15 cellular contexts compared by ENCODE assay signal in genomic region chr3:197050511-197050910, GRCh38. TPM values are rescaled to one million over a fixed set of nuclear protein-coding genes. Genes with fewer than 3 reads are reported as not detected.
DNase-seq lines count a peak whose midpoint lies in the region; ATAC-seq and TF ChIP-seq lines count a peak whose summit lies in the region.
"Had no signal": no experiment of that assay in that cellular context is flagged by ENCODE, and none has a peak within 500 bp of the region (broad histone marks: within the 10 kb centered on the region; RNA-seq: fewer than 3 reads in every experiment).

No MANE protein-coding gene starts in this region.

- no peaks in the 10 kb centered on the region for H3K9me3 ChIP-seq in aorta (ENCODE audit: control insufficient read depth, low read length)
- H3K9me3 ChIP-seq in right atrium auricular region, result no peaks in the 10 kb centered on the region
- H3K9me3 ChIP-seq: BLaER1 treated with 17β-estradiol and CSF1 and Interleukin-3, amounts not matched to agents 10 nM and 100 nM had no signal

- peaks cover 30% of the 10 kb centered on the region for H3K36me3 Mint-ChIP-seq in activated CD4-positive, alpha-beta T cell treated with anti-CD3 and anti-CD28 coated beads for 36 hours (ENCODE audit: low read depth)
- peaks cover 41% of the 10 kb centered on the region for H3K36me3 Mint-ChIP-seq in central memory CD8-positive, alpha-beta T cell (ENCODE audit: insufficient read depth)

- no peaks in the 10 kb centered on the region for H3K9me3 Mint-ChIP-seq in activated CD4-positive, alpha-beta T cell treated with anti-CD3 and anti-CD28 coated beads for 36 hours (ENCODE audit: low read depth)
- H3K9me3 Mint-ChIP-seq in central memory CD8-positive, alpha-beta T cell, result no peaks in the 10 kb centered on the region

- peak; percentile 74 for ATAC-seq in activated CD4-positive, alpha-beta T cell treated with anti-CD3 and anti-CD28 coated beads for 36 hours
- ATAC-seq in GM19395 (IDR thresholded peaks at IDR 0.05; ENCODE audit: unreplicated experiment), result peak; percentile 52
- ATAC-seq in HG02852 (IDR thresholded peaks at IDR 0.05; ENCODE audit: unreplicated experiment), result peak; percentile 55
- no peak for ATAC-seq in central memory CD8-positive, alpha-beta T cell (replicated peaks; ENCODE audit: extremely low read depth, poor library complexity, severe bottlenecking)
- no peak for ATAC-seq in aorta (ENCODE audit: low FRiP score)
- ATAC-seq: left ventricle myocardium superior had no signal

- 86% methylated on average over 2 of the region's 2 CpGs for WGBS in aorta, 2 donors

- H3K27me3 ChIP-seq in aorta (ENCODE audit: control insufficient read depth in 1 of 2, insufficient read depth in 2 of 2, low read length in 1 of 2) (no peaks in the 10 kb centered on the region), right atrium auricular region (no peaks in the 10 kb centered on the region)
- H3K27me3 ChIP-seq: BLaER1 treated with 17β-estradiol and CSF1 and Interleukin-3, amounts not matched to agents 10 nM and 100 nM had no signal

- H3K36me3 ChIP-seq in aorta (ENCODE audit: control insufficient read depth in 1 of 2, insufficient read depth in 2 of 2, low read length in 1 of 2), result peaks cover 0 to 4% of the 10 kb centered on the region in 2 donors
- peaks cover 52% of the 10 kb centered on the region for H3K36me3 ChIP-seq in right atrium auricular region

- POLR2A ChIA-PET in activated CD4-positive, alpha-beta T cell treated with anti-CD3 and anti-CD28 coated beads for 36 hours (lab: Charles Lee), result no interaction called here

- H3K4me1 Mint-ChIP-seq in activated CD4-positive, alpha-beta T cell treated with anti-CD3 and anti-CD28 coated beads for 36 hours, result peaks cover 13% of the 10 kb centered on the region
- H3K4me1 Mint-ChIP-seq in central memory CD8-positive, alpha-beta T cell, result no peaks in the 10 kb centered on the region

- no peak overlapping the region for H3K4me3 Mint-ChIP-seq in activated CD4-positive, alpha-beta T cell treated with anti-CD3 and anti-CD28 coated beads for 36 hours
- H3K4me3 Mint-ChIP-seq in central memory CD8-positive, alpha-beta T cell, result no peak overlapping the region

- H3K27ac Mint-ChIP-seq in activated CD4-positive, alpha-beta T cell treated with anti-CD3 and anti-CD28 coated beads for 36 hours, result no peak overlapping the region
- H3K27ac Mint-ChIP-seq in central memory CD8-positive, alpha-beta T cell (ENCODE audit: low read depth), result peak overlapping the region; percentile 71

- no peak overlapping the region for H3K4me3 ChIP-seq in aorta (ENCODE audit: low read length in 2 of 2)
- H3K4me3 ChIP-seq in right atrium auricular region, result no peak overlapping the region
- H3K4me3 ChIP-seq: BLaER1 treated with 17β-estradiol and CSF1 and Interleukin-3, amounts not matched to agents 10 nM and 100 nM had no signal

- no peak for TF ChIP-seq CTCF in right atrium auricular region (IDR thresholded peaks at IDR 0.05)

- DNase-seq in activated CD4-positive, alpha-beta T cell treated with anti-CD3 and anti-CD28 coated beads for 36 hours, result no peak
- DNase-seq in activated CD4-positive, alpha-beta T cell treated with anti-CD3 and anti-CD28 coated beads, Interleukin-2, amount 50 U/mL, for 1 hour, result no peak
- DNase-seq in central memory CD8-positive, alpha-beta T cell (ENCODE audit: low spot score in 2 of 2), result no peak
- DNase-seq in aorta, result no peak
- DNase-seq in right atrium auricular region (ENCODE audit: low spot score), result no peak
- no peak for DNase-seq in Kasumi-1 (lab: John Stamatoyannopoulos, UW)
- DNase-seq: 8988T, activated gamma-delta T cell, erythroblast, left ventricle myocardium superior, NCI-H146, posterior cingulate gyrus had no signal

- H3K27ac ChIP-seq in aorta (ENCODE audit: low read depth in 1 of 2, low read length in 2 of 2), result no peak overlapping the region
- no peak overlapping the region for H3K27ac ChIP-seq in right atrium auricular region
- H3K27ac ChIP-seq: BLaER1 treated with 17β-estradiol and CSF1 and Interleukin-3, amounts not matched to agents 10 nM and 100 nM had no signal

- no peaks in the 10 kb centered on the region for H3K27me3 Mint-ChIP-seq in activated CD4-positive, alpha-beta T cell treated with anti-CD3 and anti-CD28 coated beads for 36 hours
- H3K27me3 Mint-ChIP-seq in central memory CD8-positive, alpha-beta T cell, result no peaks in the 10 kb centered on the region

- CTCF ChIA-PET in activated CD4-positive, alpha-beta T cell treated with anti-CD3 and anti-CD28 coated beads for 36 hours (lab: Charles Lee), result no interaction called here

- H3K4me1 ChIP-seq in aorta (ENCODE audit: control insufficient read depth in 1 of 2, insufficient read depth in 2 of 2, low read length in 2 of 2) (no peaks in the 10 kb centered on the region), right atrium auricular region (no peaks in the 10 kb centered on the region)
- H3K4me1 ChIP-seq: BLaER1 treated with 17β-estradiol and CSF1 and Interleukin-3, amounts not matched to agents 10 nM and 100 nM had no signal

- intact Hi-C loops in activated CD4-positive, alpha-beta T cell treated with anti-CD3 and anti-CD28 coated beads for 36 hours (cut with DNase I, micrococcal nuclease), result no loop called here
- intact Hi-C loops in aorta (cut with DNase I), result no loop called here

RNA-seq across cellular contexts. Expression of gene MELTF, which starts 20.9 kb away (rescaled TPM):
- 1 to 10 TPM; 3.7 to 4.3 TPM for total RNA-seq in activated CD4-positive, alpha-beta T cell treated with anti-CD3 and anti-CD28 coated beads for 36 hours
- total RNA-seq in aorta, result 1 to 10 TPM; 4.3 to 6.0 TPM
- polyA plus RNA-seq in aorta, result 1 to 10 TPM in 1 of 2 donors, under 1 TPM in 1; 1.00 to 2.0 TPM
- total RNA-seq in right atrium auricular region, result 1 to 10 TPM; 3.1 to 6.7 TPM

Comparison
In these comparisons a context has a peak if more than half of its experiments do, and no peak if none do; other contexts are left out.
1. ATAC-seq: peak in activated CD4-positive, alpha-beta T cell treated with anti-CD3 and anti-CD28 coated beads for 36 hours (single experiment), GM19395 (single experiment) and HG02852 (single experiment); none in central memory CD8-positive, alpha-beta T cell (single experiment) and aorta (single experiment).